ENCODE assay signal across 1 cellular context in the genomic region with DNA sequence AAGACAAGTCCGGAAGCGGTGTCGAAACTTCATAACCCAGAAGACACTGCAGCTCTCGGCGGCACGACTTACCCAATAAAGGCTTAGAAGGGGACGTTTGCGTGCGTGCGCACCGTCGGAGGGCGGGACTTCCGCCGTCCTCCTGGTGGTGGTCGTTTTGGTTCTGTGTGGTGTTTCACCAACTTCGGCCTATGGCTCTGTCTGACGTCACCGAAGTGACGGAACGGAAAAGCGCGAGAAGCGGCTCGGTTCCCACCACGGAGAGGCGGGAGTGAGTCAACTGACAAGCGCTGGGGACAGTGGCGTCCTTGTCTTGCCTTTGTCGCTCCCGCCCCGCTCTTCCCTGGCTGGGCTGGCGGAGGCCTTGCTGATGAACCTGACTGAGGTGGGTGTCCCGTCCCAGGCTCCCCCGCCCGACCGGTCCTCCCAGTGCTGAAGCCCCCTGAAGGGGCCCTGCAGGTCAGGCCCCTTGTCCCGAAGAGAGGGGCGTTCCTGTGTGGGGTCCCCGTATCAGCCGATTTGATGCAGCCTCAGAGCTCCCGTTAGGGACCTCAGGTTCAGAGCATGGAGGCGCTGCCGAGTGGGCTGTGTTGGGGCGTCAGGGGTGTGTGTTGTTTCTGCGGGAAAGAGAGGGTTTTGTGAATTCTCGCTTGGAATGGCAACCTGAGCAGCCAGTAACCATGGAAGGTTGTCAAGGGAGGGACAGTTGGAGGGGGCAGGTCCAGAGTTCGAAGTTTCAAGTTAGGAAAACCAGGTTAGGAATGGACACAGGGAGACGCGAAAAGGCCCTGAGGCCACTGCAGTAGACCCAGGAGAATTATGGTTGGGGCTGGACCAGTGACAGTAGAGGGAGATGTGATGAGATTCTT.
A peak's percentile ranks its signal among the peaks of the same experiment; 100 is the strongest.
TF ChIP-seq lines count a peak whose summit lies in the region.

A gene (plus strand): TSS at position 125 of the 869 bp plus-strand sequence. CDS start 246 bp downstream, at position 371.

TF ChIP-seq in HepG2, 621 proteins besides CTCF, POLR2A, EP300 and RAD21 (continued from another document and continues in another):
- TF ChIP-seq, protein P1, sequence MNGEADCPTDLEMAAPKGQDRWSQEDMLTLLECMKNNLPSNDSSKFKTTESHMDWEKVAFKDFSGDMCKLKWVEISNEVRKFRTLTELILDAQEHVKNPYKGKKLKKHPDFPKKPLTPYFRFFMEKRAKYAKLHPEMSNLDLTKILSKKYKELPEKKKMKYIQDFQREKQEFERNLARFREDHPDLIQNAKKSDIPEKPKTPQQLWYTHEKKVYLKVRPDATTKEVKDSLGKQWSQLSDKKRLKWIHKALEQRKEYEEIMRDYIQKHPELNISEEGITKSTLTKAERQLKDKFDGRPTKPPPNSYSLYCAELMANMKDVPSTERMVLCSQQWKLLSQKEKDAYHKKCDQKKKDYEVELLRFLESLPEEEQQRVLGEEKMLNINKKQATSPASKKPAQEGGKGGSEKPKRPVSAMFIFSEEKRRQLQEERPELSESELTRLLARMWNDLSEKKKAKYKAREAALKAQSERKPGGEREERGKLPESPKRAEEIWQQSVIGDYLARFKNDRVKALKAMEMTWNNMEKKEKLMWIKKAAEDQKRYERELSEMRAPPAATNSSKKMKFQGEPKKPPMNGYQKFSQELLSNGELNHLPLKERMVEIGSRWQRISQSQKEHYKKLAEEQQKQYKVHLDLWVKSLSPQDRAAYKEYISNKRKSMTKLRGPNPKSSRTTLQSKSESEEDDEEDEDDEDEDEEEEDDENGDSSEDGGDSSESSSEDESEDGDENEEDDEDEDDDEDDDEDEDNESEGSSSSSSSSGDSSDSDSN (CRISPR knock-in tag; IDR thresholded peaks at IDR 0.05), result peak; percentile 64
- TF ChIP-seq, protein P2, sequence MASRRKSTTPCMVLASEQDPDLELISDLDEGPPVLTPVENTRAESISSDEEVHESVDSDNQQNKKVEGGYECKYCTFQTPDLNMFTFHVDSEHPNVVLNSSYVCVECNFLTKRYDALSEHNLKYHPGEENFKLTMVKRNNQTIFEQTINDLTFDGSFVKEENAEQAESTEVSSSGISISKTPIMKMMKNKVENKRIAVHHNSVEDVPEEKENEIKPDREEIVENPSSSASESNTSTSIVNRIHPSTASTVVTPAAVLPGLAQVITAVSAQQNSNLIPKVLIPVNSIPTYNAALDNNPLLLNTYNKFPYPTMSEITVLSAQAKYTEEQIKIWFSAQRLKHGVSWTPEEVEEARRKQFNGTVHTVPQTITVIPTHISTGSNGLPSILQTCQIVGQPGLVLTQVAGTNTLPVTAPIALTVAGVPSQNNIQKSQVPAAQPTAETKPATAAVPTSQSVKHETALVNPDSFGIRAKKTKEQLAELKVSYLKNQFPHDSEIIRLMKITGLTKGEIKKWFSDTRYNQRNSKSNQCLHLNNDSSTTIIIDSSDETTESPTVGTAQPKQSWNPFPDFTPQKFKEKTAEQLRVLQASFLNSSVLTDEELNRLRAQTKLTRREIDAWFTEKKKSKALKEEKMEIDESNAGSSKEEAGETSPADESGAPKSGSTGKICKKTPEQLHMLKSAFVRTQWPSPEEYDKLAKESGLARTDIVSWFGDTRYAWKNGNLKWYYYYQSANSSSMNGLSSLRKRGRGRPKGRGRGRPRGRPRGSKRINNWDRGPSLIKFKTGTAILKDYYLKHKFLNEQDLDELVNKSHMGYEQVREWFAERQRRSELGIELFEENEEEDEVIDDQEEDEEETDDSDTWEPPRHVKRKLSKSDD (CRISPR knock-in tag; IDR thresholded peaks at IDR 0.05; ENCODE audit: low read depth), result peak; percentile 98
- TF ChIP-seq ZNF326 (CRISPR knock-in tag; IDR thresholded peaks at IDR 0.05; ENCODE audit: borderline replicate concordance) (no peak), SOX13 (IDR thresholded peaks at IDR 0.05) (no peak), SOX13 (CRISPR knock-in tag; conservative IDR thresholded peaks at IDR 0.05 in 1 of 2, IDR thresholded peaks at IDR 0.05 in 1 of 2) (no peak; a peak in 1 of 4 replicates), MXI1 (IDR thresholded peaks at IDR 0.05; ENCODE audit: borderline replicate concordance, low read depth, low read length) (peak; percentile 70; the same call in 1 of the 3 replicates), ZNF256 (CRISPR knock-in tag; conservative IDR thresholded peaks at IDR 0.05) (no peak), TP53 (CRISPR knock-in tag; conservative IDR thresholded peaks at IDR 0.05) (no peak), SIN3A (IDR thresholded peaks at IDR 0.05; ENCODE audit: borderline replicate concordance, low read depth, low read length) (peak; percentile 76), ZNF350 (CRISPR knock-in tag; IDR thresholded peaks at IDR 0.05; ENCODE audit: borderline replicate concordance, low read depth) (peak; percentile 87; the same call in 1 of the 2 replicates), MAZ (IDR thresholded peaks at IDR 0.05; ENCODE audit: borderline replicate concordance, low read depth, low read length) (peak; percentile 19; the same call in 1 of the 2 replicates), MAZ (CRISPR knock-in tag; IDR thresholded peaks at IDR 0.05; ENCODE audit: low read depth) (no peak), HNF4A (CRISPR knock-in tag; IDR thresholded peaks at IDR 0.05) (peak; percentile 88), ZNF292 (CRISPR knock-in tag; IDR thresholded peaks at IDR 0.05; ENCODE audit: borderline replicate concordance, low read depth) (peak; percentile 56; the same call in 1 of the 2 replicates), FOXK2 (IDR thresholded peaks at IDR 0.05) (peak; percentile 65; the same call in 1 of the 2 replicates), NRL (CRISPR knock-in tag; IDR thresholded peaks at IDR 0.05; ENCODE audit: borderline replicate concordance) (peak; percentile 82), ZBTB21 (CRISPR knock-in tag; IDR thresholded peaks at IDR 0.05) (peak; percentile 99)
- TF ChIP-seq, protein P3, sequence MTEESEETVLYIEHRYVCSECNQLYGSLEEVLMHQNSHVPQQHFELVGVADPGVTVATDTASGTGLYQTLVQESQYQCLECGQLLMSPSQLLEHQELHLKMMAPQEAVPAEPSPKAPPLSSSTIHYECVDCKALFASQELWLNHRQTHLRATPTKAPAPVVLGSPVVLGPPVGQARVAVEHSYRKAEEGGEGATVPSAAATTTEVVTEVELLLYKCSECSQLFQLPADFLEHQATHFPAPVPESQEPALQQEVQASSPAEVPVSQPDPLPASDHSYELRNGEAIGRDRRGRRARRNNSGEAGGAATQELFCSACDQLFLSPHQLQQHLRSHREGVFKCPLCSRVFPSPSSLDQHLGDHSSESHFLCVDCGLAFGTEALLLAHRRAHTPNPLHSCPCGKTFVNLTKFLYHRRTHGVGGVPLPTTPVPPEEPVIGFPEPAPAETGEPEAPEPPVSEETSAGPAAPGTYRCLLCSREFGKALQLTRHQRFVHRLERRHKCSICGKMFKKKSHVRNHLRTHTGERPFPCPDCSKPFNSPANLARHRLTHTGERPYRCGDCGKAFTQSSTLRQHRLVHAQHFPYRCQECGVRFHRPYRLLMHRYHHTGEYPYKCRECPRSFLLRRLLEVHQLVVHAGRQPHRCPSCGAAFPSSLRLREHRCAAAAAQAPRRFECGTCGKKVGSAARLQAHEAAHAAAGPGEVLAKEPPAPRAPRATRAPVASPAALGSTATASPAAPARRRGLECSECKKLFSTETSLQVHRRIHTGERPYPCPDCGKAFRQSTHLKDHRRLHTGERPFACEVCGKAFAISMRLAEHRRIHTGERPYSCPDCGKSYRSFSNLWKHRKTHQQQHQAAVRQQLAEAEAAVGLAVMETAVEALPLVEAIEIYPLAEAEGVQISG (CRISPR knock-in tag; IDR thresholded peaks at IDR 0.05), result peak; percentile 85
- TF ChIP-seq, protein P4, sequence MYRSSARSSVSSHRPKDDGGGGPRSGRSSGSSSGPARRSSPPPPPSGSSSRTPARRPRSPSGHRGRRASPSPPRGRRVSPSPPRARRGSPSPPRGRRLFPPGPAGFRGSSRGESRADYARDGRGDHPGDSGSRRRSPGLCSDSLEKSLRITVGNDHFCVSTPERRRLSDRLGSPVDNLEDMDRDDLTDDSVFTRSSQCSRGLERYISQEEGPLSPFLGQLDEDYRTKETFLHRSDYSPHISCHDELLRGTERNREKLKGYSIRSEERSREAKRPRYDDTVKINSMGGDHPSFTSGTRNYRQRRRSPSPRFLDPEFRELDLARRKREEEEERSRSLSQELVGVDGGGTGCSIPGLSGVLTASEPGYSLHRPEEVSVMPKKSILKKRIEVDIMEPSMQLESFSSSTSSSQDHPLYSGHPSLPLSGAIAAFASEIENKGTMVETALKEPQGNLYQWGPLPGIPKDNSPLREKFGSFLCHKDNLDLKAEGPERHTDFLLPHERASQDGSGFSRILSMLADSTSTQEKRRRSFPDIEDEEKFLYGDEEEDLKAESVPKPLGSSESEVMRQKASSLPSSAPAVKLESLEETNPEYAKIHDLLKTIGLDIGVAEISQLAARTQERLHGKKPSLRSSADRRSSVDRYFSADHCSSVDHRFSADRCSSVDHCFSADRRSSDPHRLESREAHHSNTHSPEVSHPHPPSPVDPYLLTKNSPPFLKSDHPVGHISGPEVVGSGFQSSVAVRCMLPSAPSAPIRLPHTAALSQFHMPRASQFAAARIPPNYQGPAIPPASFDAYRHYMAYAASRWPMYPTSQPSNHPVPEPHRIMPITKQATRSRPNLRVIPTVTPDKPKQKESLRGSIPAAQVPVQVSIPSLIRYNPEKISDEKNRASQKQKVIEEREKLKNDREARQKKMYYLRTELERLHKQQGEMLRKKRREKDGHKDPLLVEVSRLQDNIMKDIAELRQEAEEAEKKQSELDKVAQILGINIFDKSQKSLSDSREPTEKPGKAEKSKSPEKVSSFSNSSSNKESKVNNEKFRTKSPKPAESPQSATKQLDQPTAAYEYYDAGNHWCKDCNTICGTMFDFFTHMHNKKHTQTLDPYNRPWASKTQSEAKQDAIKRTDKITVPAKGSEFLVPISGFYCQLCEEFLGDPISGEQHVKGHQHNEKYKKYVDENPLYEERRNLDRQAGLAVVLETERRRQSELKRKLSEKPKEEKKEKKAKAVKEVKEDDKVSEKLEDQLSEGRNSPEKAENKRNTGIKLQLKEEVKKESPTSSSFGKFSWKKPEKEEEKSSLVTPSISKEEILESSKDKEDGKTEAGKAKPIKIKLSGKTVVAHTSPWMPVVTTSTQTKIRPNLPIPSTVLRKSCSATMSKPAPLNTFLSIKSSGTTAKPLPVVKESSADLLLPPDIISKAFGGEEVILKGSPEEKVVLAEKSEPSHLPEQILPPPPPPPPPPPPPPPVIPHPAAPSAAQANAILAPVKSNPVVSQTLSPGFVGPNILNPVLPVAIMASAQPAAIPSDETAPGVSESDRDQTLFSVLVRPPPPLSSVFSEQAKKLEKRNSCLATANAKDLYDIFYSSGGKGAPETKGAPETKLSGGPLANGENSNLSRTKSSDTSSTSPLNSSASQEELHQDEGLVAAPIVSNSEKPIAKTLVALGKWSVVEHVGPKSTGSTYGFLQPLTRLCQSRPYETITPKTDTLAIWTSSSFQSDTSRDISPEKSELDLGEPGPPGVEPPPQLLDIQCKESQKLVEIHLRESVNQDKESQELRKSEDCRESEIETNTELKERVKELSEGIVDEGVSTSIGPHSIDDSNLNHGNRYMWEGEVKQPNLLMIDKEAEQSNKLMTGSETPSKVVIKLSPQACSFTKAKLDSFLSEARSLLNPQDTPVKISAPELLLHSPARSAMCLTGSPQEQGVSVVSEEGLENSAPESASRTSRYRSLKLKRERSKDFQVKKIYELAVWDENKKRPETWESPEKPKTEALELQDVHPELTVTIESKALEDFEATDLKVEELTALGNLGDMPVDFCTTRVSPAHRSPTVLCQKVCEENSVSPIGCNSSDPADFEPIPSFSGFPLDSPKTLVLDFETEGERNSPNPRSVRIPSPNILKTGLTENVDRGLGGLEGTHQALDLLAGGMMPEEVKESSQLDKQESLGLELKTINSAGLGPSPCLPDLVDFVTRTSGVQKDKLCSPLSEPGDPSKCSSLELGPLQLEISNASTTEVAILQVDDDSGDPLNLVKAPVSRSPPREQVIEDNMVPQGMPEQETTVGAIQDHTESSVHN (CRISPR knock-in tag; IDR thresholded peaks at IDR 0.05), result no peak
- TF ChIP-seq, protein P5, sequence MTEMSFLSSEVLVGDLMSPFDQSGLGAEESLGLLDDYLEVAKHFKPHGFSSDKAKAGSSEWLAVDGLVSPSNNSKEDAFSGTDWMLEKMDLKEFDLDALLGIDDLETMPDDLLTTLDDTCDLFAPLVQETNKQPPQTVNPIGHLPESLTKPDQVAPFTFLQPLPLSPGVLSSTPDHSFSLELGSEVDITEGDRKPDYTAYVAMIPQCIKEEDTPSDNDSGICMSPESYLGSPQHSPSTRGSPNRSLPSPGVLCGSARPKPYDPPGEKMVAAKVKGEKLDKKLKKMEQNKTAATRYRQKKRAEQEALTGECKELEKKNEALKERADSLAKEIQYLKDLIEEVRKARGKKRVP (CRISPR knock-in tag; IDR thresholded peaks at IDR 0.05), result 0 out of 4 replicates have a peak, but pooled peaks of 1 of the 2 experiments have one; percentile 45
- TF ChIP-seq, protein P6, sequence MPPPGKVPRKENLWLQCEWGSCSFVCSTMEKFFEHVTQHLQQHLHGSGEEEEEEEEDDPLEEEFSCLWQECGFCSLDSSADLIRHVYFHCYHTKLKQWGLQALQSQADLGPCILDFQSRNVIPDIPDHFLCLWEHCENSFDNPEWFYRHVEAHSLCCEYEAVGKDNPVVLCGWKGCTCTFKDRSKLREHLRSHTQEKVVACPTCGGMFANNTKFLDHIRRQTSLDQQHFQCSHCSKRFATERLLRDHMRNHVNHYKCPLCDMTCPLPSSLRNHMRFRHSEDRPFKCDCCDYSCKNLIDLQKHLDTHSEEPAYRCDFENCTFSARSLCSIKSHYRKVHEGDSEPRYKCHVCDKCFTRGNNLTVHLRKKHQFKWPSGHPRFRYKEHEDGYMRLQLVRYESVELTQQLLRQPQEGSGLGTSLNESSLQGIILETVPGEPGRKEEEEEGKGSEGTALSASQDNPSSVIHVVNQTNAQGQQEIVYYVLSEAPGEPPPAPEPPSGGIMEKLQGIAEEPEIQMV (CRISPR knock-in tag; IDR thresholded peaks at IDR 0.05; ENCODE audit: low read depth), result no peak
- TF ChIP-seq, protein P7, sequence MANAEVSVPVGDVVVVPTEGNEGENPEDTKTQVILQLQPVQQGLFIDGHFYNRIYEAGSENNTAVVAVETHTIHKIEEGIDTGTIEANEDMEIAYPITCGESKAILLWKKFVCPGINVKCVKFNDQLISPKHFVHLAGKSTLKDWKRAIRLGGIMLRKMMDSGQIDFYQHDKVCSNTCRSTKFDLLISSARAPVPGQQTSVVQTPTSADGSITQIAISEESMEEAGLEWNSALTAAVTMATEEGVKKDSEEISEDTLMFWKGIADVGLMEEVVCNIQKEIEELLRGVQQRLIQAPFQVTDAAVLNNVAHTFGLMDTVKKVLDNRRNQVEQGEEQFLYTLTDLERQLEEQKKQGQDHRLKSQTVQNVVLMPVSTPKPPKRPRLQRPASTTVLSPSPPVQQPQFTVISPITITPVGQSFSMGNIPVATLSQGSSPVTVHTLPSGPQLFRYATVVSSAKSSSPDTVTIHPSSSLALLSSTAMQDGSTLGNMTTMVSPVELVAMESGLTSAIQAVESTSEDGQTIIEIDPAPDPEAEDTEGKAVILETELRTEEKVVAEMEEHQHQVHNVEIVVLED (CRISPR knock-in tag; IDR thresholded peaks at IDR 0.05; ENCODE audit: borderline replicate concordance), result peak; percentile 99
